8 cellular contexts compared by ENCODE assay signal in genomic region chr18:3256693-3257626, GRCh38. TPM values are rescaled to one million over a fixed set of nuclear protein-coding genes. Genes with fewer than 3 reads are reported as not detected.
DNase-seq lines count a peak whose midpoint lies in the region; ATAC-seq, FAIRE-seq and TF ChIP-seq lines count a peak whose summit lies in the region.

No MANE protein-coding gene starts in this region.

- in situ Hi-C loops in GM12878 (cut with MboI), result loop anchor here (25.0 kb wide), 1 partner anchor 1005 kb away; no protein-coding TSS in a partner anchor

- H3K79me1 ChIP-seq in mesenchymal stem cell (replicated peaks; ENCODE audit: low read length, poor library complexity, severe bottlenecking), result peaks cover 7% of the 10 kb centered on the region

- no peak overlapping the region for H2BK15ac ChIP-seq in mesenchymal stem cell (ENCODE audit: low read depth, poor library complexity, severe bottlenecking)

- H3K27me3 ChIP-seq in GM12878 (replicated peaks in 1 of 2; ENCODE audit: control insufficient read depth in 2 of 2, insufficient read depth in 2 of 2, low read length in 1 of 2), result no peaks in the 10 kb centered on the region
- no peaks in the 10 kb centered on the region for H3K27me3 ChIP-seq in mesenchymal stem cell (ENCODE audit: control insufficient read depth in 1 of 2, insufficient read depth in 1 of 2, low read length in 2 of 2)

- CTCF ChIA-PET in GM12878 (lab: Yijun Ruan, JAX), result interaction anchor here (1.6 to 3.1 kb wide), 5 partner anchors 11 to 409 kb away, joined by 4 to 10 read pairs (median 6); no protein-coding TSS in a partner anchor

- intact Hi-C loops in GM12878 (cut with micrococcal nuclease; ENCODE audit: unreplicated experiment), result no loop called here

- H3K27ac ChIP-seq in GM12878 (ENCODE audit: control insufficient read depth, insufficient read depth) (no peak overlapping the region; the same call in 1 of the 2 replicates), mesenchymal stem cell (ENCODE audit: low read length, poor library complexity, severe bottlenecking) (peak overlapping the region; percentile 92)

- H4K8ac ChIP-seq in mesenchymal stem cell (ENCODE audit: low read length), result no peak overlapping the region

- H3K36me3 Mint-ChIP-seq in HFFc6 (ENCODE audit: low read depth), result peaks cover 71% of the 10 kb centered on the region

- peaks cover 43% of the 10 kb centered on the region for H3K79me2 ChIP-seq in GM12878 (ENCODE audit: control insufficient read depth, insufficient read depth, low read length)

- no peak overlapping the region for H2BK5ac ChIP-seq in mesenchymal stem cell (ENCODE audit: low read depth, low read length, poor library complexity, severe bottlenecking)

- TF ChIP-seq CTCF in AG10803 (conservative IDR thresholded peaks at IDR 0.05; ENCODE audit: low read length), result no peak
- no peak for TF ChIP-seq CTCF in HFFc6 (IDR thresholded peaks at IDR 0.05)
- no peak for TF ChIP-seq CTCF in GM12878 (IDR thresholded peaks at IDR 0.05 in 2 of 3, conservative IDR thresholded peaks at IDR 0.05 in 1 of 3; ENCODE audit: control insufficient read depth in 2 of 3, extremely low read depth in 1 of 3, insufficient read depth in 1 of 3, low read depth in 3 of 3, low read length in 3 of 3)

- BruUV-seq in GM12878 (replicated peaks; lab: Mats Ljungman, UMichigan), result no TSS peak

- no peak overlapping the region for H2AFZ ChIP-seq in GM12878 (ENCODE audit: control insufficient read depth, low read depth, low read length)
- no peak overlapping the region for H2AFZ ChIP-seq in mesenchymal stem cell (ENCODE audit: low read depth, low read length)

- peak in 1 of 2 experiments; percentile 31; a peak in 1 of 4 replicates for TF ChIP-seq EP300 in GM12878 (IDR thresholded peaks at IDR 0.05; ENCODE audit: borderline replicate concordance in 1 of 2, control insufficient read depth in 1 of 2, low read depth in 2 of 2, low read length in 2 of 2)

- H3K4me3 ChIP-seq in AG10803 (ENCODE audit: low read length) (no peak overlapping the region), GM12878 (no peak overlapping the region), mesenchymal stem cell (ENCODE audit: insufficient read depth in 1 of 2, low read depth in 1 of 2, low read length in 2 of 2) (no peak overlapping the region)

- FAIRE-seq in GM12878 (lab: Jason Lieb, UNC), result peak; percentile 49

- 50% methylated on average over 5 of the region's 5 CpGs for WGBS in GM12878 (ENCODE audit: insufficient coverage, insufficient replicate concordance, low lambda C conversion rate, missing lambda C conversion rate)
- 64% methylated on average over 5 of the region's 5 CpGs for WGBS in mesenchymal stem cell

- H3K27me3 Mint-ChIP-seq in HFFc6 (ENCODE audit: insufficient read depth), result no peaks in the 10 kb centered on the region

- no peak overlapping the region for H3K9ac ChIP-seq in GM12878 (ENCODE audit: control insufficient read depth, insufficient read depth, low read length)
- H3K9ac ChIP-seq in mesenchymal stem cell (ENCODE audit: low read length), result peak overlapping the region; percentile 4

- H3K9me3 ChIP-seq in GM12878 (replicated peaks; ENCODE audit: control insufficient read depth, insufficient read depth, low read length), result no peaks in the 10 kb centered on the region
- H3K9me3 ChIP-seq in mesenchymal stem cell (ENCODE audit: control insufficient read depth, low read length), result no peaks in the 10 kb centered on the region

- peak overlapping the region; percentile 85 for H3K27ac Mint-ChIP-seq in HFFc6

- H4K20me1 ChIP-seq in GM12878 (ENCODE audit: control insufficient read depth, insufficient read depth), result peaks cover 2% of the 10 kb centered on the region; the same call in 1 of the 2 replicates

- H4K91ac ChIP-seq in mesenchymal stem cell (ENCODE audit: low read length), result no peak overlapping the region

- H3K23ac ChIP-seq in mesenchymal stem cell (ENCODE audit: low read length in 2 of 2), result peak overlapping the region in 1 of 2 experiments; percentile 59

- no peak overlapping the region for H2BK12ac ChIP-seq in mesenchymal stem cell (ENCODE audit: low read length in 2 of 2)

- TF ChIP-seq POLR2A in GM12878 (IDR thresholded peaks at IDR 0.05; ENCODE audit: low read depth, low read length), result no peak

- H3K4me2 ChIP-seq in GM12878 (ENCODE audit: control insufficient read depth, insufficient read depth) (peak overlapping the region; percentile 1; the same call in 1 of the 2 replicates), mesenchymal stem cell (ENCODE audit: low read length, poor library complexity, severe bottlenecking) (peak overlapping the region; percentile 49)

- POLR2A ChIA-PET in GM12878 (lab: Charles Lee), result interaction anchor here (0.6 to 1.9 kb wide), 4 partner anchors 8 to 139 kb away, joined by 4 to 10 read pairs (median 4); partner anchors contain the start of gene MYL12A

- ATAC-seq in GM12878, result peak; percentile 16
- no peak for ATAC-seq in HG02885 (IDR thresholded peaks at IDR 0.05; ENCODE audit: poor library complexity, unreplicated experiment)

- H3K4me1 ChIP-seq in GM12878 (ENCODE audit: control insufficient read depth, insufficient read depth, low read length), result peaks cover 23% of the 10 kb centered on the region
- peaks cover 7% of the 10 kb centered on the region for H3K4me1 ChIP-seq in mesenchymal stem cell (ENCODE audit: control insufficient read depth, insufficient read depth, low read depth, low read length)

- no peak overlapping the region for H3K4ac ChIP-seq in mesenchymal stem cell (ENCODE audit: low read depth in 1 of 2, low read length in 2 of 2)

- DNase-seq in AG10803 (ENCODE audit: low read depth) (peak; percentile 72), HFFc6 (peak; percentile 62), GM12878 (ENCODE audit: low read depth, low spot score) (no peak), mesenchymal stem cell (peak; percentile 56), pons (ENCODE audit: low spot score) (no peak), NCI-H2107 treated with DMSO at 0.1 percent for 48 hours (lab: John Stamatoyannopoulos, UW; ENCODE audit: unreplicated experiment) (no peak), SKM-1 (lab: John Stamatoyannopoulos, UW; ENCODE audit: unreplicated experiment) (no peak)

- H3K14ac ChIP-seq in mesenchymal stem cell (ENCODE audit: low read length in 2 of 2), result no peak overlapping the region

- no peak overlapping the region for H2BK120ac ChIP-seq in mesenchymal stem cell (ENCODE audit: low read depth, low read length)

- peaks cover 0 to 40% of the 10 kb centered on the region in 2 experiments for H3K36me3 ChIP-seq in GM12878 (ENCODE audit: control insufficient read depth in 2 of 2, insufficient read depth in 2 of 2, low read length in 1 of 2)
- peaks cover 18 to 69% of the 10 kb centered on the region in 2 experiments for H3K36me3 ChIP-seq in mesenchymal stem cell (ENCODE audit: control insufficient read depth in 1 of 2, insufficient read depth in 2 of 2, low read depth in 1 of 2, low read length in 2 of 2)

- SMC1A ChIA-PET in GM12878 (lab: Charles Lee; ENCODE audit: uncharacterized antibody, unreplicated experiment), result interaction anchor here (0.5 to 12.1 kb wide), 11 partner anchors 8 to 1513 kb away, joined by 3 to 105 read pairs (median 3); partner anchors contain the start of gene MYL12A

- no peak for TF ChIP-seq RAD21 in GM12878 (IDR thresholded peaks at IDR 0.05; ENCODE audit: insufficient read depth, low read depth, low read length)

- H3K4me1 Mint-ChIP-seq in HFFc6 (ENCODE audit: low read depth), result peaks cover 85% of the 10 kb centered on the region

- peak overlapping the region; percentile 88 for H2AK5ac ChIP-seq in mesenchymal stem cell (ENCODE audit: low read length, severe bottlenecking)

- H3K18ac ChIP-seq in mesenchymal stem cell (ENCODE audit: low read depth in 1 of 2, low read length in 2 of 2), result peak overlapping the region in 1 of 2 experiments; percentile 34

- RAD21 ChIA-PET in GM12878 (lab: Charles Lee; ENCODE audit: unreplicated experiment), result interaction anchor here (0.5 to 3.1 kb wide), 10 partner anchors 9 to 324 kb away, joined by 3 to 23 read pairs (median 4); partner anchors contain the start of gene MYL12A

- no peaks in the 10 kb centered on the region for H3K9me3 Mint-ChIP-seq in HFFc6

- H3K4me3 Mint-ChIP-seq in HFFc6, result peak overlapping the region; percentile 72

RNA-seq across cellular contexts. Expression of gene MYL12B, which starts 5.0 kb away (rescaled TPM):
- 100 to 1,000 TPM; 590 to 686 (median 637) TPM for total RNA-seq in HFFc6 (2021; fragmentation: NEBNext Ultra II Directional; extraction: Animal tissue kit (Norgen Biotek cat#: 25700))
- total RNA-seq in GM12878 (2013; cell fraction: nucleolus; rRNA removed), result 26.4 and 26.9 TPM in 2 replicates
- total RNA-seq in GM12878 (2014; rRNA removed), result 235 and 266 TPM in 2 replicates
- total RNA-seq in GM12878 (2014; rRNA removed; fragmentation: Illumina TruSeq; extraction: Trizol), result 313 and 316 TPM in 2 replicates
- 179 and 195 TPM in 2 replicates for total RNA-seq in GM12878 (2021)
- 190 TPM for polyA plus RNA-seq in GM12878 (2011; ENCODE audit: low read depth)
- polyA plus RNA-seq in GM12878 (2011; rRNA removed), result 427 and 538 TPM in 2 replicates
- 256 and 267 TPM in 2 replicates for polyA plus RNA-seq in GM12878 (2011; cell fraction: cytosol; rRNA removed)
- 119 and 141 TPM in 2 replicates for polyA plus RNA-seq in GM12878 (2011; cell fraction: nucleus; rRNA removed)
- polyA plus RNA-seq in GM12878 (2012), result 213 and 244 TPM in 2 replicates
- 373 and 412 TPM in 2 replicates for polyA plus RNA-seq in GM12878 (2014; fragmentation: Illumina TruSeq; extraction: Trizol)
- polyA plus RNA-seq in GM12878 (2014; fragmentation: Nextera tagmentation; extraction: Ambion mirVana), result 100 to 1,000 TPM; 662 to 739 TPM
- 210 and 222 TPM in 2 replicates for polyA plus RNA-seq in GM12878 (2014; rRNA removed)
- polyA plus RNA-seq in GM12878 (2016; fragmentation: Nextera tagmentation; extraction: Ambion mirVana), result 100 to 1,000 TPM; 466 to 475 TPM
- 153 and 181 TPM in 2 replicates for polyA minus RNA-seq in GM12878 (2011; rRNA and poly(A)+ RNA removed)
- 62.0 and 66.1 TPM in 2 replicates for polyA minus RNA-seq in GM12878 (2011; cell fraction: cytosol; rRNA and poly(A)+ RNA removed)
- polyA minus RNA-seq in GM12878 (2011; cell fraction: nucleus; rRNA and poly(A)+ RNA removed), result 27.6 and 36.9 TPM in 2 replicates
- 460 TPM for polyA plus RNA-seq in mesenchymal stem cell (2013, experiment 1 of 2)
- polyA plus RNA-seq in mesenchymal stem cell (2013, experiment 2 of 2), result 471 TPM

RNA-seq across cellular contexts. Expression of gene MYL12A, which starts 9.4 kb away (rescaled TPM):
- total RNA-seq in HFFc6 (2021; fragmentation: NEBNext Ultra II Directional; extraction: Animal tissue kit (Norgen Biotek cat#: 25700)), result 100 to 1,000 TPM; 425 to 713 (median 651) TPM
- total RNA-seq in GM12878 (2013; cell fraction: nucleolus; rRNA removed), result 165 and 169 TPM in 2 replicates
- 861 and 946 TPM in 2 replicates for total RNA-seq in GM12878 (2014; rRNA removed)
- total RNA-seq in GM12878 (2014; rRNA removed; fragmentation: Illumina TruSeq; extraction: Trizol), result 987 and 1,035 TPM in 2 replicates
- total RNA-seq in GM12878 (2021), result 488 and 498 TPM in 2 replicates
- polyA plus RNA-seq in GM12878 (2011; ENCODE audit: low read depth), result 341 TPM
- polyA plus RNA-seq in GM12878 (2011; rRNA removed), result 567 and 783 TPM in 2 replicates
- 236 and 267 TPM in 2 replicates for polyA plus RNA-seq in GM12878 (2011; cell fraction: cytosol; rRNA removed)
- polyA plus RNA-seq in GM12878 (2011; cell fraction: nucleus; rRNA removed), result 194 and 245 TPM in 2 replicates
- polyA plus RNA-seq in GM12878 (2012), result 406 and 429 TPM in 2 replicates
- 851 and 1,149 TPM in 2 replicates for polyA plus RNA-seq in GM12878 (2014; fragmentation: Illumina TruSeq; extraction: Trizol)
- polyA plus RNA-seq in GM12878 (2014; fragmentation: Nextera tagmentation; extraction: Ambion mirVana), result 1,000 to 10,000 TPM; 1,462 to 1,663 TPM
- 687 and 704 TPM in 2 replicates for polyA plus RNA-seq in GM12878 (2014; rRNA removed)
- polyA plus RNA-seq in GM12878 (2016; fragmentation: Nextera tagmentation; extraction: Ambion mirVana), result 1,000 to 10,000 TPM; 1,100 to 1,139 TPM
- 263 and 337 TPM in 2 replicates for polyA minus RNA-seq in GM12878 (2011; rRNA and poly(A)+ RNA removed)
- 92.0 and 93.1 TPM in 2 replicates for polyA minus RNA-seq in GM12878 (2011; cell fraction: cytosol; rRNA and poly(A)+ RNA removed)
- polyA minus RNA-seq in GM12878 (2011; cell fraction: nucleus; rRNA and poly(A)+ RNA removed), result 127 and 180 TPM in 2 replicates
- 689 TPM for polyA plus RNA-seq in mesenchymal stem cell (2013, experiment 1 of 2)
- 719 TPM for polyA plus RNA-seq in mesenchymal stem cell (2013, experiment 2 of 2)

RNA-seq across cellular contexts. Expression of gene MYOM1, which starts 37.2 kb away (rescaled TPM):
- total RNA-seq in HFFc6 (2021; fragmentation: NEBNext Ultra II Directional; extraction: Animal tissue kit (Norgen Biotek cat#: 25700)), result under 1 TPM in 4 of 6 experiments, not detected in 2; 0.03 to 0.14 (median 0.06) TPM
- total RNA-seq in GM12878 (2013; cell fraction: nucleolus; rRNA removed), result 24.7 and 31.7 TPM in 2 replicates
- total RNA-seq in GM12878 (2014; rRNA removed) (0.49 and 0.62 TPM in 2 replicates), GM12878 (2014; rRNA removed; fragmentation: Illumina TruSeq; extraction: Trizol) (0.55 and 0.76 TPM in 2 replicates), GM12878 (2021) (1.0 and 1.1 TPM in 2 replicates)
- polyA plus RNA-seq in GM12878 (2011; ENCODE audit: low read depth), result 0.80 TPM
- polyA plus RNA-seq in GM12878 (2011; rRNA removed) (0.27 and 0.53 TPM in 2 replicates), GM12878 (2014; fragmentation: Illumina TruSeq; extraction: Trizol) (0.43 and 0.54 TPM in 2 replicates), GM12878 (2014; fragmentation: Nextera tagmentation; extraction: Ambion mirVana) (under 1 TPM; 0.06 to 0.11 TPM), GM12878 (2014; rRNA removed) (0.60 and 1.4 TPM in 2 replicates), GM12878 (2016; fragmentation: Nextera tagmentation; extraction: Ambion mirVana) (under 1 TPM; 0.51 to 0.62 TPM)
- 0.40 and 0.43 TPM in 2 replicates for polyA plus RNA-seq in GM12878 (2011; cell fraction: cytosol; rRNA removed)
- polyA plus RNA-seq in GM12878 (2011; cell fraction: nucleus; rRNA removed), result 0.56 and 2.3 TPM in 2 replicates
- polyA plus RNA-seq in GM12878 (2012), result 1.5 TPM in 2 replicates
- 0.37 and 0.88 TPM in 2 replicates for polyA minus RNA-seq in GM12878 (2011; rRNA and poly(A)+ RNA removed)
- polyA minus RNA-seq in GM12878 (2011; cell fraction: cytosol; rRNA and poly(A)+ RNA removed), result 0.21 TPM in 1 of 2 replicates, not detected in the other
- polyA minus RNA-seq in GM12878 (2011; cell fraction: nucleus; rRNA and poly(A)+ RNA removed), result 0.57 and 0.85 TPM in 2 replicates
- polyA plus RNA-seq in mesenchymal stem cell (2013, experiment 1 of 2), result 0.11 TPM
- 0.03 TPM for polyA plus RNA-seq in mesenchymal stem cell (2013, experiment 2 of 2)

Comparison
In these comparisons a context has a peak if more than half of its experiments do, and no peak if none do; other contexts are left out.
1. DNase-seq: peak in AG10803 (single experiment), HFFc6 (single experiment) and mesenchymal stem cell (single experiment); none in GM12878 (single experiment), pons (single experiment), NCI-H2107 treated with DMSO at 0.1 percent for 48 hours (single experiment) and SKM-1 (single experiment).